23 cellular contexts compared by ENCODE assay signal in the genomic region with DNA sequence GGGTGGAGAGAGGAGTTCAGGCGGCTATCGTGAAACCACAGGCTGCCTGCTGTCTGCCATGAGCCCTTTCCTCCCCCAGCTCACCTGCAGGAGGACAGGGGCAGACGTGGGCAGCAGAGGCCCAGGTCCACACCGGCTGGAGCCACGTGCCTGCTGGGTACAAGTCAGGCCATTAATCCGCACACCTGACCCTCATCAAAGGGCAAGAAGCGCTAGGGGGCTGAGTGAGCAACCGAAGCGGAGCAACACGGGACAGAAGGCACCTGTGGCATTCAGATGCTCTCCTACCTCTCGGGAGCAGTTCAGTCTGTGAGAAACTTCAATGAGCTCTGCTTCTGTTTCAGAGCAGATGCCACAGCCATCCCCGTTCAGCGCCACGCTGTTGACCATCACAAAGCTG.
"Had no signal": no experiment of that assay in that cellular context is flagged by ENCODE, and none has a peak within 500 bp of the region (broad histone marks: within the 10 kb centered on the region; RNA-seq: fewer than 3 reads in every experiment).

No MANE protein-coding gene starts in this region.

- H3K27ac Mint-ChIP-seq: activated naive CD8-positive, alpha-beta T cell; natural killer cell treated with Interleukin-12 subunit alpha and Interleukin-12 subunit beta and Interleukin-15 and Interleukin-18, amount 100 ng/mL, for 72 hours; stimulated activated naive CD8-positive, alpha-beta T cell treated with anti-CD3 and anti-CD28 coated beads, Interleukin-15, amount 100 ng/mL, for 72 hours had no signal

- H3K27me3 Mint-ChIP-seq: activated naive CD8-positive, alpha-beta T cell; natural killer cell treated with Interleukin-12 subunit alpha and Interleukin-12 subunit beta and Interleukin-15 and Interleukin-18, amount 100 ng/mL, for 72 hours; stimulated activated naive CD8-positive, alpha-beta T cell treated with anti-CD3 and anti-CD28 coated beads, Interleukin-15, amount 100 ng/mL, for 72 hours had no signal

- H3K27me3 ChIP-seq: adrenal gland, ascending aorta, brain microvascular endothelial cell, pancreas, tibial artery had no signal

- DNase-seq: activated CD4-positive, alpha-beta T cell treated with anti-CD3 and anti-CD28 coated beads, Interleukin-2, amount 50 U/mL, for 1 hour; activated CD4-positive, CD25-positive, alpha-beta regulatory T cell treated with anti-CD3 and anti-CD28 coated beads, Interleukin-2, amount 50 U/mL, for 72 hours; activated naive CD4-positive, alpha-beta T cell; activated T-cell treated with anti-CD3 and anti-CD28 coated beads, Interleukin-2, amount 50 U/mL, for 4 hours; adrenal gland; brain microvascular endothelial cell; central memory CD4-positive, alpha-beta T cell; dermis blood vessel endothelial cell; effector memory CD4-positive, alpha-beta T cell; glutamatergic neuron; hippocampal formation; left ventricle myocardium superior; pancreas; right cardiac atrium; stimulated activated CD4-positive, alpha-beta T cell treated with anti-CD3 and anti-CD28 coated beads, Interleukin-1b, Interleukin-23, amount 100 ng/mL, for 48 hours; stimulated activated naive CD8-positive, alpha-beta T cell treated with anti-CD3 and anti-CD28 coated beads, Interleukin-15, amount 100 ng/mL, for 72 hours had no signal

- H3K9me3 ChIP-seq: adrenal gland, ascending aorta, pancreas, tibial artery had no signal

- ATAC-seq: esophagus mucosa; left ventricle myocardium superior; natural killer cell treated with Interleukin-12 subunit alpha and Interleukin-12 subunit beta and Interleukin-15 and Interleukin-18, amount 100 ng/mL, for 72 hours; right cardiac atrium; stimulated activated naive CD8-positive, alpha-beta T cell treated with anti-CD3 and anti-CD28 coated beads, Interleukin-15, amount 100 ng/mL, for 72 hours had no signal

- H3K27ac ChIP-seq: adrenal gland, ascending aorta, brain microvascular endothelial cell, pancreas, tibial artery had no signal

- H3K4me3 Mint-ChIP-seq: activated naive CD8-positive, alpha-beta T cell; activated T-cell treated with anti-CD3 and anti-CD28 coated beads, Interleukin-2, amount 50 U/mL, for 4 hours; natural killer cell treated with Interleukin-12 subunit alpha and Interleukin-12 subunit beta and Interleukin-15 and Interleukin-18, amount 100 ng/mL, for 72 hours; stimulated activated naive CD8-positive, alpha-beta T cell treated with anti-CD3 and anti-CD28 coated beads, Interleukin-15, amount 100 ng/mL, for 72 hours had no signal

- H3K4me3 ChIP-seq: adrenal gland, ascending aorta, pancreas, skin epidermis, tibial artery had no signal

- H3K4me1 ChIP-seq: adrenal gland, ascending aorta, pancreas, tibial artery had no signal

- FAIRE-seq: endothelial cell of umbilical vein, pancreas had no signal
